ENCODE assay signal across 29 cellular contexts in genomic region chr2:221761260-221761659, GRCh38.
"Had no signal": no experiment of that assay in that cellular context is flagged by ENCODE, and none has a peak within 500 bp of the region (broad histone marks: within the 10 kb centered on the region; RNA-seq: fewer than 3 reads in every experiment).

No MANE protein-coding gene starts in this region.

- H3K4me3 Mint-ChIP-seq: stimulated activated effector memory CD8-positive, alpha-beta T cell treated with anti-CD3 and anti-CD28 coated beads, Interleukin-12 subunit alpha, Interleukin-12 subunit beta, amount 100 ng/mL, for 72 hours; stimulated activated memory B cell treated with anti-CD40 and anti-IgM and Interleukin-4, amounts not matched to agents 10 μg/mL and 1 μg/mL and 100 μg/mL, for 72 hours; stimulated activated naive B cell treated with anti-CD40 and anti-IgM and Interleukin-4, amounts not matched to agents 10 μg/mL and 1 μg/mL and 100 μg/mL, for 72 hours; stimulated activated naive CD8-positive, alpha-beta T cell treated with anti-CD3 and anti-CD28 coated beads, Interleukin-15, amount 100 ng/mL, for 72 hours; stimulated activated naive CD8-positive, alpha-beta T cell treated with anti-CD3 and anti-CD28 coated beads, Interleukin-15, Interleukin-2, amounts not matched to agents 100 ng/mL and 50 ng/mL, for 24 hours; type B pancreatic cell had no signal

- DNase-seq: stimulated activated CD4-positive, alpha-beta T cell treated with anti-CD3 and anti-CD28 coated beads, Interleukin-2, amount 100 ng/mL, for 48 hours; stimulated activated CD4-positive, alpha-beta T cell treated with anti-CD3 and anti-CD28 coated beads, Interleukin-4, amount 100 ng/mL, for 1 hour; stimulated activated CD4-positive, alpha-beta T cell treated with anti-CD3 and anti-CD28 coated beads, Interleukin-4, amount 100 ng/mL, for 24 hours; stimulated activated CD4-positive, alpha-beta T cell treated with anti-CD3 and anti-CD28 coated beads, Interleukin-4, amount 100 ng/mL, for 4 hours; stimulated activated CD8-positive, alpha-beta memory T cell treated with anti-CD3 and anti-CD28 coated beads, Interleukin-4, amount 100 ng/mL, for 48 hours; stimulated activated naive B cell treated with anti-CD40 and anti-IgM and Interleukin-4, amounts not matched to agents 10 μg/mL and 1 μg/mL and 100 μg/mL, for 72 hours; stimulated activated naive CD4-positive, alpha-beta T cell; stimulated activated naive CD4-positive, alpha-beta T cell treated with Interleukin-2 at 50 U/mL for 16 hours; stimulated activated naive CD8-positive, alpha-beta T cell treated with anti-CD3 and anti-CD28 coated beads, Interleukin-15, amount 100 ng/mL, for 72 hours; stimulated activated naive CD8-positive, alpha-beta T cell treated with anti-CD3 and anti-CD28 coated beads, Interleukin-15, Interleukin-2, amounts not matched to agents 100 U/mL and 50 U/mL, for 24 hours; stomach; substantia nigra; testis; thyroid gland; tibial artery; transverse colon; trophoblast cell; upper lobe of left lung; upper lobe of right lung; uterus had no signal

- H3K27me3 Mint-ChIP-seq: stimulated activated memory B cell treated with anti-CD40 and anti-IgM and Interleukin-4, amounts not matched to agents 10 μg/mL and 1 μg/mL and 100 μg/mL, for 72 hours; stimulated activated naive B cell treated with anti-CD40 and anti-IgM and Interleukin-4, amounts not matched to agents 10 μg/mL and 1 μg/mL and 100 μg/mL, for 72 hours; stimulated activated naive CD8-positive, alpha-beta T cell treated with anti-CD3 and anti-CD28 coated beads, Interleukin-15, amount 100 ng/mL, for 72 hours; stimulated activated naive CD8-positive, alpha-beta T cell treated with anti-CD3 and anti-CD28 coated beads, Interleukin-15, Interleukin-2, amounts not matched to agents 100 ng/mL and 50 ng/mL, for 24 hours had no signal

- H3K27me3 ChIP-seq: stomach, suprapubic skin, testis, thyroid gland, tibial artery, tibial nerve, transverse colon, upper lobe of left lung, upper lobe of right lung, uterus, vagina had no signal

- H3K27ac Mint-ChIP-seq: stimulated activated effector memory CD8-positive, alpha-beta T cell treated with anti-CD3 and anti-CD28 coated beads, Interleukin-12 subunit alpha, Interleukin-12 subunit beta, amount 100 ng/mL, for 72 hours; stimulated activated memory B cell treated with anti-CD40 and anti-IgM and Interleukin-4, amounts not matched to agents 10 μg/mL and 1 μg/mL and 100 μg/mL, for 72 hours; stimulated activated naive B cell treated with anti-CD40 and anti-IgM and Interleukin-4, amounts not matched to agents 10 μg/mL and 1 μg/mL and 100 μg/mL, for 72 hours; stimulated activated naive CD8-positive, alpha-beta T cell treated with anti-CD3 and anti-CD28 coated beads, Interleukin-15, amount 100 ng/mL, for 72 hours; stimulated activated naive CD8-positive, alpha-beta T cell treated with anti-CD3 and anti-CD28 coated beads, Interleukin-15, Interleukin-2, amounts not matched to agents 100 ng/mL and 50 ng/mL, for 24 hours; type B pancreatic cell had no signal

- H3K4me1 ChIP-seq: stomach, suprapubic skin, testis, thyroid gland, tibial artery, tibial nerve, transverse colon, upper lobe of left lung, upper lobe of right lung, uterus, vagina had no signal

- H3K9me3 ChIP-seq: suprapubic skin, testis, thoracic aorta, thyroid gland, tibial artery, tibial nerve, transverse colon, upper lobe of left lung, upper lobe of right lung, uterus, vagina had no signal

- H3K36me3 Mint-ChIP-seq: stimulated activated effector memory CD8-positive, alpha-beta T cell treated with anti-CD3 and anti-CD28 coated beads, Interleukin-12 subunit alpha, Interleukin-12 subunit beta, amount 100 ng/mL, for 72 hours; stimulated activated memory B cell treated with anti-CD40 and anti-IgM and Interleukin-4, amounts not matched to agents 10 μg/mL and 1 μg/mL and 100 μg/mL, for 72 hours; stimulated activated naive B cell treated with anti-CD40 and anti-IgM and Interleukin-4, amounts not matched to agents 10 μg/mL and 1 μg/mL and 100 μg/mL, for 72 hours; type B pancreatic cell had no signal

- H3K27ac ChIP-seq: stomach, suprapubic skin, testis, thoracic aorta, thyroid gland, tibial artery, tibial nerve, transverse colon, upper lobe of left lung, upper lobe of right lung, uterus, vagina had no signal

- H3K4me1 Mint-ChIP-seq: stimulated activated effector memory CD8-positive, alpha-beta T cell treated with anti-CD3 and anti-CD28 coated beads, Interleukin-12 subunit alpha, Interleukin-12 subunit beta, amount 100 ng/mL, for 72 hours; stimulated activated memory B cell treated with anti-CD40 and anti-IgM and Interleukin-4, amounts not matched to agents 10 μg/mL and 1 μg/mL and 100 μg/mL, for 72 hours; stimulated activated naive B cell treated with anti-CD40 and anti-IgM and Interleukin-4, amounts not matched to agents 10 μg/mL and 1 μg/mL and 100 μg/mL, for 72 hours; stimulated activated naive CD8-positive, alpha-beta T cell treated with anti-CD3 and anti-CD28 coated beads, Interleukin-15, amount 100 ng/mL, for 72 hours had no signal

- H3K4me3 ChIP-seq: stomach, suprapubic skin, testis, thoracic aorta, thyroid gland, tibial artery, tibial nerve, transverse colon, upper lobe of left lung, upper lobe of right lung, uterus, vagina had no signal

- FAIRE-seq: urothelium cell line had no signal

- ATAC-seq: stimulated activated effector memory CD8-positive, alpha-beta T cell treated with anti-CD3 and anti-CD28 coated beads, Interleukin-12 subunit alpha, Interleukin-12 subunit beta, amount 100 ng/mL, for 72 hours; stimulated activated memory B cell treated with anti-CD40 and anti-IgM and Interleukin-4, amounts not matched to agents 10 μg/mL and 1 μg/mL and 100 μg/mL, for 72 hours; stimulated activated naive B cell treated with anti-CD40 and anti-IgM and Interleukin-4, amounts not matched to agents 10 μg/mL and 1 μg/mL and 100 μg/mL, for 72 hours; stimulated activated naive CD8-positive, alpha-beta T cell treated with anti-CD3 and anti-CD28 coated beads, Interleukin-15, amount 100 ng/mL, for 72 hours; stimulated activated naive CD8-positive, alpha-beta T cell treated with anti-CD3 and anti-CD28 coated beads, Interleukin-15, Interleukin-2, amounts not matched to agents 100 U/mL and 50 U/mL, for 24 hours; upper lobe of right lung had no signal

- H3K36me3 ChIP-seq: stomach, suprapubic skin, thoracic aorta, thyroid gland, tibial artery, tibial nerve, transverse colon, upper lobe of left lung, upper lobe of right lung, uterus, vagina had no signal
